In the genomic region with DNA sequence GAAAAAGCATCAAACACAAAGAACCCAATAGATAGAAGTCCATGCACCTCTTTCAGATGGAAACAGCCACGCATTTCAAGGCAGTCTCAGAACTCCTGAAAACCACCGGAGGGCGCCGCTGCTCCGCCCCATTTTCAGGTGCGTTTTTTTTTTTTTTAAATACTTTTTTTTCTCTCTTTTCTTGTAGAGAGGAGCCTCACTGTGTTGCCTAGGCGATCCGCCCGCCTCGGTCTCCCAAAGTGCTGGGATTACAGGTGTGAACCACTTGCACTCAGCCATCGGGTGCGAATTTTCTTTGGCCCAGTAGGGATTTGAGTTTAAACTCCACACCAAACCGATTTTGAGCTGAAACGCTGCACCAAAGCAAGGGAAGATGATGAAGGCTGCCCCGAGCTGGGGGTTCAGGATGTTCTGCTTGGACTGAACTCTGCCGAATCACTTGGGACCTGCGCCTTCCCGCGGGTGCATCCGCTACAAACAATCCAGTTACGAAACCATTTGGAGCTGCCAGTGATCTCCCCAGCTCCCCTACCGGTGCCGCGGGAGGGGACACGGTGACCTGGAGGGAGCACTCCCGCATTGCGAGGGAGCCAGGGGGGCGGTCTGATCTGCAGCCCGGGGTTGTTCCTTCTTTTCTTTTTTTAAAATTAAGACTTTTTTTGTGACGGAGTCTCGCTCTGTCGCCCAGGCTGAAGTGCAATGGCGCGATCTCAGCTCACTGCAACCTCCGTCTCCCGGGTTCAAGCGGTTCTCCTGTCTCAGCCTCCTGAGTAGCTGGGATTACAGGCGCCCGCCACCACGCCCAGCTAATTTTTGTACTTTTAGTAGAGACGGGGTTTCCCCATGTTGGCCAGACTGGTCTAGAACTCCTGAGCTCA, we compare ENCODE assay signal across 8 cellular contexts. TPM values are rescaled to one million over a fixed set of nuclear protein-coding genes. Genes with fewer than 3 reads are reported as not detected.
DNase-seq lines count a peak whose midpoint lies in the region; ATAC-seq, FAIRE-seq and TF ChIP-seq lines count a peak whose summit lies in the region.

No MANE protein-coding gene starts in this region.

- ATAC-seq in HG02759 (IDR thresholded peaks at IDR 0.05; ENCODE audit: unreplicated experiment) (peak; percentile 55), lung (ENCODE audit: insufficient read depth, low FRiP score) (peak; percentile 42), HG02763 (IDR thresholded peaks at IDR 0.05; ENCODE audit: unreplicated experiment) (no peak)

- FAIRE-seq in G401.6 (lab: Jason Lieb, UNC), result peak; percentile 54

- TF ChIP-seq CTCF in lung (IDR thresholded peaks at IDR 0.05; ENCODE audit: control extremely low read depth, extremely low read depth), result peak; percentile 43

- H3K9ac ChIP-seq in duodenal mucosa (ENCODE audit: low read depth in 1 of 2, low read length in 2 of 2), result peak overlapping the region; percentile 78 to 82

- H3K4me1 ChIP-seq in duodenal mucosa (ENCODE audit: control insufficient read depth in 1 of 2, insufficient read depth in 2 of 2, low read length in 2 of 2), result peaks cover 20 to 32% of the 10 kb centered on the region in 2 donors
- H3K4me1 ChIP-seq in lung (ENCODE audit: control insufficient read depth in 2 of 2, insufficient read depth in 2 of 2, low read length in 2 of 2), result peaks cover 0 to 3% of the 10 kb centered on the region in 2 donors

- H3K36me3 ChIP-seq in duodenal mucosa (ENCODE audit: control insufficient read depth in 1 of 2, insufficient read depth in 2 of 2, low read length in 2 of 2) (peaks cover 13 to 22% of the 10 kb centered on the region in 2 donors), lung (ENCODE audit: control insufficient read depth in 2 of 2, insufficient read depth in 2 of 2, low read length in 2 of 2) (peaks cover 6 to 7% of the 10 kb centered on the region in 2 donors)

- DNase-seq in NCI-H2227 (lab: John Stamatoyannopoulos, UW; ENCODE audit: unreplicated experiment), result peak; percentile 62
- peak; percentile 7 to 25 for DNase-seq in activated CD4-positive, alpha-beta T cell treated with anti-CD3 and anti-CD28 coated beads, Interleukin-2, amount 50 U/mL, for 24 hours (ENCODE audit: low read depth in 1 of 2, low spot score in 1 of 2)
- peak; percentile 56 for DNase-seq in lung (ENCODE audit: low spot score)
- peak; percentile 30 for DNase-seq in stimulated activated CD8-positive, alpha-beta memory T cell treated with anti-CD3 and anti-CD28 coated beads, Interleukin-12 subunit alpha, Interleukin-12 subunit beta, amount 100 ng/mL, for 1 hour (ENCODE audit: low read depth)

- H3K27me3 ChIP-seq in duodenal mucosa (ENCODE audit: control insufficient read depth in 1 of 2, insufficient read depth in 2 of 2, low read length in 2 of 2) (no peaks in the 10 kb centered on the region), lung (ENCODE audit: control insufficient read depth, insufficient read depth) (no peaks in the 10 kb centered on the region)

- H3K4me3 ChIP-seq in duodenal mucosa (ENCODE audit: low read depth in 1 of 2, low read length in 2 of 2) (peak overlapping the region; percentile 86 to 94), lung (peak overlapping the region; percentile 64)

- WGBS in lung, 2 donors, result 1 to 2% methylated on average over 41 of the region's 41 CpGs

- no peaks in the 10 kb centered on the region for H3K9me3 ChIP-seq in duodenal mucosa (ENCODE audit: control insufficient read depth in 1 of 2, low read length in 2 of 2)
- H3K9me3 ChIP-seq in lung (ENCODE audit: control insufficient read depth in 2 of 2, insufficient read depth in 1 of 2, low read length in 1 of 2), result no peaks in the 10 kb centered on the region

- H3K27ac ChIP-seq in duodenal mucosa (ENCODE audit: low read depth, low read length) (peak overlapping the region; percentile 78), lung (ENCODE audit: low read depth in 1 of 2, low read length in 1 of 2) (peak overlapping the region; percentile 81 to 93)

RNA-seq across cellular contexts. Expression of a gene that starts 1.4 kb away (rescaled TPM):
- 10 to 100 TPM; 37.3 to 61.0 TPM for total RNA-seq in lung
- polyA plus RNA-seq in lung, result 10 to 100 TPM; 14.0 to 22.8 TPM

RNA-seq across cellular contexts. Expression of a gene that starts 33.0 kb away (rescaled TPM):
- total RNA-seq in lung, result 1 to 10 TPM; 5.0 to 6.5 TPM
- polyA plus RNA-seq in lung, result 1 to 10 TPM; 5.8 to 6.2 TPM
